14 cellular contexts compared by ENCODE assay signal in genomic region chr11:44445500-44446340, GRCh38.
DNase-seq lines count a peak whose midpoint lies in the region; ATAC-seq, FAIRE-seq and TF ChIP-seq lines count a peak whose summit lies in the region.
"Had no signal": no experiment of that assay in that cellular context is flagged by ENCODE, and none has a peak within 500 bp of the region (broad histone marks: within the 10 kb centered on the region; RNA-seq: fewer than 3 reads in every experiment).

No MANE protein-coding gene starts in this region.

- no peak overlapping the region for H3K23ac ChIP-seq in H9 (ENCODE audit: insufficient read length, low read depth, low read length)
- H3K23ac ChIP-seq in mesenchymal stem cell (ENCODE audit: low read length in 2 of 2) = no peak overlapping the region

- H3K79me2 ChIP-seq in H9 (ENCODE audit: insufficient read depth, low read length) = no peaks in the 10 kb centered on the region

- no peak overlapping the region; a peak in 1 of 5 replicates for H3K4me3 Mint-ChIP-seq in H9
- H3K4me3 Mint-ChIP-seq: IgD-negative memory B cell, natural killer cell had no signal

- H2AK5ac ChIP-seq in H9 (ENCODE audit: insufficient read length, low read length) (no peak overlapping the region), mesenchymal stem cell (ENCODE audit: low read length, severe bottlenecking) (no peak overlapping the region)

- WGBS in A549 (ENCODE audit: missing lambda C conversion rate) = 46% methylated on average over 9 of the region's 9 CpGs
- WGBS in H9 (ENCODE audit: extremely low coverage, insufficient read length, low lambda C conversion rate) = no CpG with 5 or more reads among the region's 9 CpGs
- WGBS in mesenchymal stem cell = 54% methylated on average over 9 of the region's 9 CpGs

- H3K27me3 ChIP-seq in H9 (ENCODE audit: insufficient read depth, low read length) (no peaks in the 10 kb centered on the region), right atrium auricular region (no peaks in the 10 kb centered on the region), mesenchymal stem cell (ENCODE audit: control insufficient read depth in 1 of 2, insufficient read depth in 1 of 2, low read length in 2 of 2) (peaks cover 42 to 54% of the 10 kb centered on the region in 2 experiments)

- TF ChIP-seq CTCF in A549 (IDR thresholded peaks at IDR 0.05) = no peak
- TF ChIP-seq CTCF in H9 (conservative IDR thresholded peaks at IDR 0.05) = no peak
- TF ChIP-seq CTCF in right atrium auricular region (IDR thresholded peaks at IDR 0.05) = no peak

- ATAC-seq in A549 = peak; percentile 58 to 64; a peak in 5 of 6 replicates
- ATAC-seq in left lobe of liver = no peak
- ATAC-seq: natural killer cell had no signal

- H3K56ac ChIP-seq in H9 (ENCODE audit: insufficient read length, low read depth, low read length) = no peak overlapping the region

- H3K4me3 ChIP-seq in A549 (no peak overlapping the region), right atrium auricular region (no peak overlapping the region), mesenchymal stem cell (ENCODE audit: insufficient read depth in 1 of 2, low read depth in 1 of 2, low read length in 2 of 2) (no peak overlapping the region)
- H3K4me3 ChIP-seq: thoracic aorta had no signal

- H3K36me3 Mint-ChIP-seq in H9 (ENCODE audit: insufficient read depth in 1 of 3, low read depth in 3 of 3) = no peaks in the 10 kb centered on the region
- H3K36me3 Mint-ChIP-seq: IgD-negative memory B cell, natural killer cell had no signal

- H2BK15ac ChIP-seq in H9 (ENCODE audit: low read depth, low read length) (no peak overlapping the region), mesenchymal stem cell (ENCODE audit: low read depth, poor library complexity, severe bottlenecking) (no peak overlapping the region)

- TF ChIP-seq RAD21 in A549 (conservative IDR thresholded peaks at IDR 0.05 in 1 of 2, IDR thresholded peaks at IDR 0.05 in 1 of 2) = no peak

- H4K20me1 ChIP-seq in H9 (ENCODE audit: control insufficient read depth, insufficient read depth, insufficient read length) = no peaks in the 10 kb centered on the region

- POLR2A ChIA-PET in A549 (lab: Yijun Ruan, JAX) = no interaction called here

- TF ChIP-seq EP300 in A549 (IDR thresholded peaks at IDR 0.05) = no peak

- H3K79me1 ChIP-seq in H9 (ENCODE audit: insufficient read depth, low read depth, low read length, poor library complexity, severe bottlenecking) (no peaks in the 10 kb centered on the region), mesenchymal stem cell (replicated peaks; ENCODE audit: low read length, poor library complexity, severe bottlenecking) (no peaks in the 10 kb centered on the region)

- H3K4ac ChIP-seq in H9 (ENCODE audit: low read depth, low read length) (no peak overlapping the region), mesenchymal stem cell (ENCODE audit: low read depth in 1 of 2, low read length in 2 of 2) (no peak overlapping the region)

- H3K4me1 ChIP-seq in A549 (0 out of 3 replicates have a peak, but pooled peaks cover 5% of the 10 kb centered on the region), H9 (ENCODE audit: insufficient read depth, low read length) (peaks cover 5% of the 10 kb centered on the region; the same call in 1 of the 2 replicates), right atrium auricular region (no peaks in the 10 kb centered on the region), mesenchymal stem cell (ENCODE audit: control insufficient read depth, insufficient read depth, low read depth, low read length) (peaks cover 3% of the 10 kb centered on the region)

- H2BK20ac ChIP-seq in H9 (ENCODE audit: low read depth, low read length, poor library complexity, severe bottlenecking) = no peak overlapping the region

- H3K18ac ChIP-seq in H9 (ENCODE audit: insufficient read length, low read depth, low read length) (no peak overlapping the region), mesenchymal stem cell (ENCODE audit: low read depth in 1 of 2, low read length in 2 of 2) (no peak overlapping the region)

- no peak overlapping the region for H2AFZ ChIP-seq in H9 (ENCODE audit: low read length)
- no peak overlapping the region for H2AFZ ChIP-seq in mesenchymal stem cell (ENCODE audit: low read depth, low read length)

- no peak for TF ChIP-seq POLR2A in A549 (IDR thresholded peaks at IDR 0.05; ENCODE audit: low read length)

- peaks cover 16 to 21% of the 10 kb centered on the region in 2 experiments for H3K4me1 Mint-ChIP-seq in H9
- H3K4me1 Mint-ChIP-seq: natural killer cell had no signal

- H3K9ac ChIP-seq in H9 (ENCODE audit: extremely low read depth, insufficient read length, low read length) = no peak overlapping the region
- H3K9ac ChIP-seq in mesenchymal stem cell (ENCODE audit: low read length) = no peak overlapping the region

- no peak overlapping the region; a peak in 1 of 7 replicates for H3K27ac Mint-ChIP-seq in H9
- H3K27ac Mint-ChIP-seq: IgD-negative memory B cell, natural killer cell had no signal

- H3K9me3 Mint-ChIP-seq in H9 = peaks cover 10 to 12% of the 10 kb centered on the region in 2 experiments; a peak in 4 of 5 replicates

- no peaks in the 10 kb centered on the region for H3K23me2 ChIP-seq in H9 (ENCODE audit: insufficient read length, low read depth, low read length, poor library complexity, severe bottlenecking)

- H3K27ac ChIP-seq in A549 (no peak overlapping the region), H9 (ENCODE audit: insufficient read length, low read depth, low read length) (no peak overlapping the region), right atrium auricular region (no peak overlapping the region), mesenchymal stem cell (ENCODE audit: low read length, poor library complexity, severe bottlenecking) (no peak overlapping the region)
- H3K27ac ChIP-seq: thoracic aorta, VCaP had no signal

- H3K4me2 ChIP-seq in A549 (no peak overlapping the region), H9 (ENCODE audit: insufficient read depth, insufficient read length, low read length) (no peak overlapping the region), mesenchymal stem cell (ENCODE audit: low read length, poor library complexity, severe bottlenecking) (no peak overlapping the region)

- peak in 1 of 2 experiments; percentile 5 for DNase-seq in A549 (ENCODE audit: low read depth in 1 of 2, low spot score in 1 of 2)
- DNase-seq in H9 = peak; percentile 80
- peak; percentile 25 for DNase-seq in astrocyte of the hippocampus (ENCODE audit: low read depth, low spot score)
- peak; percentile 29 for DNase-seq in left lobe of liver (ENCODE audit: low spot score)
- no peak for DNase-seq in NOMO-1 treated with DMSO at 0.1 percent for 48 hours (lab: John Stamatoyannopoulos, UW; ENCODE audit: unreplicated experiment)
- DNase-seq in NCI-H1092 (lab: John Stamatoyannopoulos, UW) = no peak
- no peak for DNase-seq in right atrium auricular region (ENCODE audit: low spot score)
- DNase-seq in mesenchymal stem cell = no peak
- DNase-seq: activated naive CD4-positive, alpha-beta T cell; natural killer cell; stimulated activated CD4-positive, alpha-beta T cell treated with anti-CD3 and anti-CD28 coated beads, Interleukin-1b, Interleukin-23, amount 100 ng/mL, for 48 hours had no signal

- CTCF ChIA-PET in A549 (lab: Yijun Ruan, JAX) = no interaction called here

- no peak overlapping the region for H3T11ph ChIP-seq in H9 (ENCODE audit: low read length)

- H3K14ac ChIP-seq in H9 (ENCODE audit: insufficient read depth, low read length) (no peak overlapping the region), mesenchymal stem cell (ENCODE audit: low read length in 2 of 2) (no peak overlapping the region)

- H4K8ac ChIP-seq in H9 (replicated peaks; ENCODE audit: insufficient read length, low read depth, low read length) = no peak overlapping the region
- no peak overlapping the region for H4K8ac ChIP-seq in mesenchymal stem cell (ENCODE audit: low read length)

- H4K91ac ChIP-seq in H9 (ENCODE audit: insufficient read length, low read depth, low read length) = no peak overlapping the region
- no peak overlapping the region for H4K91ac ChIP-seq in mesenchymal stem cell (ENCODE audit: low read length)

- no peak overlapping the region for H2BK5ac ChIP-seq in H9 (ENCODE audit: insufficient read length, low read length)
- H2BK5ac ChIP-seq in mesenchymal stem cell (ENCODE audit: low read depth, low read length, poor library complexity, severe bottlenecking) = no peak overlapping the region

- no peak overlapping the region for H2BK12ac ChIP-seq in H9 (ENCODE audit: insufficient read length, low read depth, low read length)
- no peak overlapping the region for H2BK12ac ChIP-seq in mesenchymal stem cell (ENCODE audit: low read length in 2 of 2)

- H3K36me3 ChIP-seq in right atrium auricular region (no peaks in the 10 kb centered on the region), mesenchymal stem cell (ENCODE audit: control insufficient read depth in 1 of 2, insufficient read depth in 2 of 2, low read depth in 1 of 2, low read length in 2 of 2) (no peaks in the 10 kb centered on the region)
- H3K36me3 ChIP-seq: thoracic aorta had no signal

- peaks cover 14% of the 10 kb centered on the region for H3K27me3 Mint-ChIP-seq in H9 (ENCODE audit: low read depth)
- H3K27me3 Mint-ChIP-seq: IgD-negative memory B cell had no signal

- H2BK120ac ChIP-seq in H9 (ENCODE audit: low read depth, low read length, poor library complexity, severe bottlenecking) (no peak overlapping the region), mesenchymal stem cell (ENCODE audit: low read depth, low read length) (no peak overlapping the region)

- H3K9me3 ChIP-seq in A549 = peaks cover 5% of the 10 kb centered on the region; the same call in 1 of the 3 replicates
- no peaks in the 10 kb centered on the region for H3K9me3 ChIP-seq in H9 (ENCODE audit: control insufficient read depth, low read depth, low read length)
- no peaks in the 10 kb centered on the region for H3K9me3 ChIP-seq in right atrium auricular region
- H3K9me3 ChIP-seq in mesenchymal stem cell (ENCODE audit: control insufficient read depth, low read length) = no peaks in the 10 kb centered on the region
- H3K9me3 ChIP-seq: thoracic aorta had no signal

- H4K5ac ChIP-seq in H9 (ENCODE audit: insufficient read length, low read depth, low read length) = no peak overlapping the region

- no peak for FAIRE-seq in A549 (lab: Jason Lieb, UNC)

TF ChIP-seq in A549, 52 proteins besides CTCF, POLR2A, EP300 and RAD21 (continues in another document):
- TF ChIP-seq FOXS1 (CRISPR knock-in tag; IDR thresholded peaks at IDR 0.05) (no peak), ESRRA (IDR thresholded peaks at IDR 0.05; ENCODE audit: borderline replicate concordance, low read length) (no peak), HEYL (CRISPR knock-in tag; IDR thresholded peaks at IDR 0.05) (no peak), CBX8 (IDR thresholded peaks at IDR 0.05) (no peak)

Comparison
In these comparisons a context has a peak if more than half of its experiments do, and no peak if none do; other contexts are left out.
1. DNase-seq: peak in H9 (single experiment), astrocyte of the hippocampus (single experiment) and left lobe of liver (single experiment); none in NOMO-1 treated with DMSO at 0.1 percent for 48 hours (single experiment), NCI-H1092 (single experiment), right atrium auricular region (single experiment) and mesenchymal stem cell (single experiment).